ENCODE assay signal across 11 cellular contexts in the genomic region with DNA sequence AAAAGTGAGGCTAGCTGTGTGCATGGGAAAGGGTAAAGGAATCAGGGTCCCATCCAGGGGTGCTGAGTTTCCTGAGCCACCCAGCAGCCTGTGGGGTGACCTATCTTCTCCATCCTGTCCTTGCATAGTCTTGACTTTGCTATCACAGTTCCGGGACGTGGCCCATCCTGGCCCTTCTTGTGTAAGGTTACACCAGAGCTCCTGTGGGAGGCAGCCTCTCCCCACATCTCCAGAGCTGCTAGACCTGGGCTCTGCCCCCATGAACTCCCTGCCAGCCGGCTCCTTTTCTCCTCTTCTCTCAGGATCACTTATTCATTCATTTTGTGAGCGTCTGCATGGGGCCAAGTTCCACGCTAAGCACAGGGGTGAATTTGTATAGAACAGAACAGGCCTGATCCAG.
DNase-seq lines count a peak whose midpoint lies in the region; ATAC-seq, FAIRE-seq and TF ChIP-seq lines count a peak whose summit lies in the region.
"Had no signal": no experiment of that assay in that cellular context is flagged by ENCODE, and none has a peak within 500 bp of the region (broad histone marks: within the 10 kb centered on the region; RNA-seq: fewer than 3 reads in every experiment).

No MANE protein-coding gene starts in this region.

- H3K36me3 ChIP-seq in keratinocyte (ENCODE audit: control insufficient read depth in 2 of 2, extremely low read depth in 1 of 2, insufficient read depth in 2 of 2, low read length in 2 of 2) = no peaks in the 10 kb centered on the region
- no peaks in the 10 kb centered on the region for H3K36me3 ChIP-seq in stomach

- no peaks in the 10 kb centered on the region for H3K79me2 ChIP-seq in keratinocyte (ENCODE audit: control insufficient read depth, insufficient read depth, low read length)

- TF ChIP-seq POLR2A in H54 (IDR thresholded peaks at IDR 0.05; ENCODE audit: low read depth, low read length) = no peak
- TF ChIP-seq POLR2A in stomach (IDR thresholded peaks at IDR 0.05) = no peak

- H3K36me3 Mint-ChIP-seq in activated CD8-positive, alpha-beta T cell treated with anti-CD3 and anti-CD28 coated beads for 36 hours (ENCODE audit: low read depth) = no peaks in the 10 kb centered on the region
- H3K36me3 Mint-ChIP-seq: activated naive CD4-positive, alpha-beta T cell treated with anti-CD3 and anti-CD28 coated beads, Interleukin-2, amount 50 U/mL, for 24 hours had no signal

- no peak overlapping the region for H3K4me3 Mint-ChIP-seq in activated CD8-positive, alpha-beta T cell treated with anti-CD3 and anti-CD28 coated beads for 36 hours
- H3K4me3 Mint-ChIP-seq: activated naive CD4-positive, alpha-beta T cell treated with anti-CD3 and anti-CD28 coated beads, Interleukin-2, amount 50 U/mL, for 24 hours; neural crest cell had no signal

- no peak overlapping the region for H3K9ac ChIP-seq in keratinocyte (ENCODE audit: control insufficient read depth, extremely low read depth, insufficient read depth, low read length)

- intact Hi-C loops in activated CD8-positive, alpha-beta T cell treated with anti-CD3 and anti-CD28 coated beads for 36 hours (cut with micrococcal nuclease) = no loop called here
- intact Hi-C loops in stomach (cut with DNase I; ENCODE audit: low total_unique reads) = no loop called here

- no peak overlapping the region for H3K27ac Mint-ChIP-seq in activated CD8-positive, alpha-beta T cell treated with anti-CD3 and anti-CD28 coated beads for 36 hours
- H3K27ac Mint-ChIP-seq: activated naive CD4-positive, alpha-beta T cell treated with anti-CD3 and anti-CD28 coated beads, Interleukin-2, amount 50 U/mL, for 24 hours had no signal

- H3K4me1 ChIP-seq in keratinocyte (ENCODE audit: control insufficient read depth, extremely low read depth, insufficient read depth, low read length) (no peaks in the 10 kb centered on the region), stomach (no peaks in the 10 kb centered on the region)

- 51 to 66% (median 60%) methylated on average over 5 of the region's 5 CpGs for WGBS in stomach, 5 donors

- peaks cover 15% of the 10 kb centered on the region for H3K27me3 Mint-ChIP-seq in activated CD8-positive, alpha-beta T cell treated with anti-CD3 and anti-CD28 coated beads for 36 hours

- no peak for TF ChIP-seq EP300 in stomach (IDR thresholded peaks at IDR 0.05)

- H3K9me3 Mint-ChIP-seq in activated CD8-positive, alpha-beta T cell treated with anti-CD3 and anti-CD28 coated beads for 36 hours = no peaks in the 10 kb centered on the region
- H3K9me3 Mint-ChIP-seq: activated naive CD4-positive, alpha-beta T cell treated with anti-CD3 and anti-CD28 coated beads, Interleukin-2, amount 50 U/mL, for 24 hours; neural crest cell had no signal

- FAIRE-seq in H54 (lab: Jason Lieb, UNC) (no peak), keratinocyte (lab: Jason Lieb, UNC) (no peak)

- no peaks in the 10 kb centered on the region for H4K20me1 ChIP-seq in keratinocyte (ENCODE audit: control insufficient read depth, extremely low read depth, insufficient read depth, low read length)

- no peak overlapping the region for H2AFZ ChIP-seq in keratinocyte (ENCODE audit: control insufficient read depth, low read length)

- POLR2A ChIA-PET in activated CD8-positive, alpha-beta T cell treated with anti-CD3 and anti-CD28 coated beads for 36 hours (lab: Charles Lee) = no interaction called here

- H3K27me3 ChIP-seq in keratinocyte (ENCODE audit: control insufficient read depth, extremely low read depth, insufficient read depth, low read length) = no peaks in the 10 kb centered on the region
- H3K27me3 ChIP-seq in stomach = peaks cover 0 to 34% (median 0%) of the 10 kb centered on the region in 3 donors

- no peak for TF ChIP-seq CTCF in activated CD8-positive, alpha-beta T cell treated with anti-CD3 and anti-CD28 coated beads for 36 hours (IDR thresholded peaks at IDR 0.05)
- TF ChIP-seq CTCF in keratinocyte (optimal IDR thresholded peaks at IDR 0.05 in 1 of 3, IDR thresholded peaks at IDR 0.05 in 1 of 3, conservative IDR thresholded peaks at IDR 0.05 in 1 of 3; ENCODE audit: extremely low read depth in 1 of 3, insufficient read depth in 2 of 3, low read length in 3 of 3) (peak; percentile 36 to 71 (median 43)), stomach (IDR thresholded peaks at IDR 0.05) (no peak)

- no peak overlapping the region for H3K4me2 ChIP-seq in keratinocyte (ENCODE audit: control insufficient read depth, extremely low read depth, insufficient read depth, low read depth, low read length)

- CTCF ChIA-PET in activated CD8-positive, alpha-beta T cell treated with anti-CD3 and anti-CD28 coated beads for 36 hours (lab: Charles Lee) = interaction anchor here (0.9 to 1.1 kb wide), 2 partner anchors 11 kb away, joined by 3 read pairs; no protein-coding TSS in a partner anchor

- H3K4me1 Mint-ChIP-seq in activated CD8-positive, alpha-beta T cell treated with anti-CD3 and anti-CD28 coated beads for 36 hours (ENCODE audit: low read depth) = peaks cover 10% of the 10 kb centered on the region
- H3K4me1 Mint-ChIP-seq: neural crest cell had no signal

- H3K27ac ChIP-seq in keratinocyte (ENCODE audit: control insufficient read depth, insufficient read depth, low read length) = no peak overlapping the region
- no peak overlapping the region for H3K27ac ChIP-seq in stomach

- ATAC-seq in activated CD8-positive, alpha-beta T cell treated with anti-CD3 and anti-CD28 coated beads for 36 hours = no peak
- no peak for ATAC-seq in GM18907 (IDR thresholded peaks at IDR 0.05; ENCODE audit: unreplicated experiment)

- DNase-seq in AG08396 (ENCODE audit: low spot score) (peak; percentile 65), H54 (ENCODE audit: insufficient read length, low spot score) (peak; percentile 42), keratinocyte (ENCODE audit: low read depth, low spot score) (no peak), mesenteric fat pad (ENCODE audit: low spot score) (no peak), stomach (no peak), NCI-H1417 treated with DMSO at 0.1 percent for 48 hours (lab: John Stamatoyannopoulos, UW) (no peak)
- DNase-seq in activated CD8-positive, alpha-beta T cell treated with anti-CD3 and anti-CD28 coated beads for 36 hours = peak; percentile 28
- DNase-seq: NCI-H1694 treated with DMSO at 0.1 percent for 48 hours had no signal

- H3K9me3 ChIP-seq in keratinocyte (ENCODE audit: control insufficient read depth, low read depth, low read length) = no peaks in the 10 kb centered on the region
- no peaks in the 10 kb centered on the region for H3K9me3 ChIP-seq in stomach

- dilution Hi-C loops in keratinocyte (cut with MboI; ENCODE audit: extremely low pct_ligation_motif_present, low sequenced_read_pairs) = no loop called here

- H3K4me3 ChIP-seq in keratinocyte (ENCODE audit: control insufficient read depth in 2 of 3, extremely low read depth in 1 of 3, insufficient read depth in 2 of 3, low read depth in 1 of 3, low read length in 3 of 3) (no peak overlapping the region), stomach (no peak overlapping the region)

- H3K9me1 ChIP-seq in keratinocyte (ENCODE audit: control insufficient read depth, extremely low read depth, insufficient read depth, low read length) = no peaks in the 10 kb centered on the region

Comparison
In these comparisons a context has a peak if more than half of its experiments do, and no peak if none do; other contexts are left out.
1. DNase-seq: peak in AG08396 (single experiment), H54 (single experiment) and activated CD8-positive, alpha-beta T cell treated with anti-CD3 and anti-CD28 coated beads for 36 hours (single experiment); none in keratinocyte (single experiment), mesenteric fat pad (single experiment), stomach (single experiment) and NCI-H1417 treated with DMSO at 0.1 percent for 48 hours (single experiment).
2. CTCF ChIP-seq: peak in keratinocyte (3 of 3); none in activated CD8-positive, alpha-beta T cell treated with anti-CD3 and anti-CD28 coated beads for 36 hours (single experiment) and stomach (0 of 7).